33 cellular contexts compared by ENCODE assay signal in genomic region chr20:19619904-19620430, GRCh38.
"Had no signal": no experiment of that assay in that cellular context is flagged by ENCODE, and none has a peak within 500 bp of the region (broad histone marks: within the 10 kb centered on the region; RNA-seq: fewer than 3 reads in every experiment).

No MANE protein-coding gene starts in this region.

- H3K4me3 ChIP-seq: MG63 had no signal

- ATAC-seq: activated naive CD8-positive, alpha-beta T cell treated with anti-CD3 and anti-CD28 coated beads, Interleukin-2, amount 50 U/mL, for 24 hours; activated T-cell treated with anti-CD3 and anti-CD28 coated beads, Interleukin-2, amount 50 U/mL, for 4 hours; Panc1; SK-N-SH treated with all-trans-retinoic acid at 6 μM for 48 hours; T-cell; T-helper 17 cell had no signal

- H3K27me3 ChIP-seq: MG63 had no signal

- H3K9me3 ChIP-seq: MG63 had no signal

- H3K36me3 ChIP-seq: MG63 had no signal

- DNase-seq: activated B cell treated with CpG ODN at 0.5 μM for 24 hours; activated CD4-positive, alpha-beta memory T cell treated with anti-CD3 and anti-CD28 coated beads for 36 hours; activated CD4-positive, alpha-beta T cell treated with anti-CD3 and anti-CD28 coated beads for 4 hours; activated CD4-positive, alpha-beta T cell treated with anti-CD3 and anti-CD28 coated beads, Interleukin-2, amount 50 U/mL, for 1 hour; activated CD4-positive, CD25-positive, alpha-beta regulatory T cell treated with anti-CD3 and anti-CD28 coated beads, Interleukin-2, amount 50 U/mL, for 72 hours; activated CD8-positive, alpha-beta memory T cell treated with anti-CD3 and anti-CD28 coated beads, Interleukin-2, amount 50 U/mL, for 4 hours; activated gamma-delta T cell treated with Interleukin-2 at 50 U/mL for 16 hours; activated naive CD4-positive, alpha-beta T cell treated with anti-CD3 and anti-CD28 coated beads, Interleukin-2, amount 10 ng/mL, durations not matched to agents 7 days and 5 days; activated naive CD8-positive, alpha-beta T cell treated with anti-CD3 and anti-CD28 coated beads, Interleukin-2, amount 50 U/mL, for 24 hours; activated T-cell treated with anti-CD3 and anti-CD28 coated beads for 4 hours; activated T-cell treated with anti-CD3 and anti-CD28 coated beads, Interleukin-2, amount 50 U/mL, for 4 hours; anterior cingulate cortex; caudate nucleus; Kasumi-1; MG63; NCI-H1048; NCI-H1105 treated with DMSO at 0.1 percent for 48 hours; NCI-H1436; NCI-H1694; NCI-H1930; NCI-H2081 treated with DMSO at 0.1 percent for 48 hours; NCI-H345; NCI-H524 treated with DMSO at 0.1 percent for 48 hours; RPMI8226; SHP77 treated with DMSO at 0.1 percent for 48 hours; T-cell; T-helper 17 cell had no signal

- H3K4me3 Mint-ChIP-seq: activated B cell treated with CpG ODN at 0.5 μM for 24 hours; activated CD4-positive, alpha-beta memory T cell treated with anti-CD3 and anti-CD28 coated beads for 36 hours; activated naive CD4-positive, alpha-beta T cell treated with anti-CD3 and anti-CD28 coated beads, Interleukin-2, amount 10 ng/mL, durations not matched to agents 7 days and 5 days; activated naive CD8-positive, alpha-beta T cell; activated naive CD8-positive, alpha-beta T cell treated with anti-CD3 and anti-CD28 coated beads, Interleukin-2, amount 50 U/mL, for 24 hours; activated T-cell treated with anti-CD3 and anti-CD28 coated beads, Interleukin-2, amount 50 U/mL, for 4 hours; activated T-helper 1 cell treated with anti-CD3 and anti-CD28 coated beads, Interleukin-12 subunit alpha, Interleukin-12 subunit beta, Interleukin-2, Interleukin-4 antibody, amounts not matched to agents 30 ng/mL and 10 ng/mL and 1 ng/mL, durations not matched to agents 14 hours and 24 hours and 36 hours; brain; T-cell; T-helper 17 cell had no signal

- H3K9me3 Mint-ChIP-seq: activated B cell treated with CpG ODN at 0.5 μM for 24 hours; activated CD4-positive, alpha-beta memory T cell treated with anti-CD3 and anti-CD28 coated beads for 36 hours; activated naive CD4-positive, alpha-beta T cell treated with anti-CD3 and anti-CD28 coated beads, Interleukin-2, amount 10 ng/mL, durations not matched to agents 7 days and 5 days had no signal

- H3K27ac ChIP-seq: VCaP had no signal

- H3K36me3 Mint-ChIP-seq: activated CD4-positive, alpha-beta memory T cell treated with anti-CD3 and anti-CD28 coated beads for 36 hours; activated naive CD4-positive, alpha-beta T cell treated with anti-CD3 and anti-CD28 coated beads, Interleukin-2, amount 10 ng/mL, durations not matched to agents 7 days and 5 days; activated naive CD8-positive, alpha-beta T cell; T-cell had no signal

- H3K27ac Mint-ChIP-seq: activated B cell treated with CpG ODN at 0.5 μM for 24 hours; activated CD4-positive, alpha-beta memory T cell treated with anti-CD3 and anti-CD28 coated beads for 36 hours; activated naive CD4-positive, alpha-beta T cell treated with anti-CD3 and anti-CD28 coated beads, Interleukin-2, amount 10 ng/mL, durations not matched to agents 7 days and 5 days; activated naive CD8-positive, alpha-beta T cell; activated naive CD8-positive, alpha-beta T cell treated with anti-CD3 and anti-CD28 coated beads, Interleukin-2, amount 50 U/mL, for 24 hours; activated T-helper 1 cell treated with anti-CD3 and anti-CD28 coated beads, Interleukin-12 subunit alpha, Interleukin-12 subunit beta, Interleukin-2, Interleukin-4 antibody, amounts not matched to agents 30 ng/mL and 10 ng/mL and 1 ng/mL, durations not matched to agents 14 hours and 24 hours and 36 hours; T-cell; T-helper 17 cell had no signal

- H3K4me1 Mint-ChIP-seq: activated B cell treated with CpG ODN at 0.5 μM for 24 hours; activated naive CD4-positive, alpha-beta T cell treated with anti-CD3 and anti-CD28 coated beads, Interleukin-2, amount 10 ng/mL, durations not matched to agents 7 days and 5 days; T-cell; T-helper 17 cell had no signal
